8 cellular contexts compared by ENCODE assay signal in the genomic region with DNA sequence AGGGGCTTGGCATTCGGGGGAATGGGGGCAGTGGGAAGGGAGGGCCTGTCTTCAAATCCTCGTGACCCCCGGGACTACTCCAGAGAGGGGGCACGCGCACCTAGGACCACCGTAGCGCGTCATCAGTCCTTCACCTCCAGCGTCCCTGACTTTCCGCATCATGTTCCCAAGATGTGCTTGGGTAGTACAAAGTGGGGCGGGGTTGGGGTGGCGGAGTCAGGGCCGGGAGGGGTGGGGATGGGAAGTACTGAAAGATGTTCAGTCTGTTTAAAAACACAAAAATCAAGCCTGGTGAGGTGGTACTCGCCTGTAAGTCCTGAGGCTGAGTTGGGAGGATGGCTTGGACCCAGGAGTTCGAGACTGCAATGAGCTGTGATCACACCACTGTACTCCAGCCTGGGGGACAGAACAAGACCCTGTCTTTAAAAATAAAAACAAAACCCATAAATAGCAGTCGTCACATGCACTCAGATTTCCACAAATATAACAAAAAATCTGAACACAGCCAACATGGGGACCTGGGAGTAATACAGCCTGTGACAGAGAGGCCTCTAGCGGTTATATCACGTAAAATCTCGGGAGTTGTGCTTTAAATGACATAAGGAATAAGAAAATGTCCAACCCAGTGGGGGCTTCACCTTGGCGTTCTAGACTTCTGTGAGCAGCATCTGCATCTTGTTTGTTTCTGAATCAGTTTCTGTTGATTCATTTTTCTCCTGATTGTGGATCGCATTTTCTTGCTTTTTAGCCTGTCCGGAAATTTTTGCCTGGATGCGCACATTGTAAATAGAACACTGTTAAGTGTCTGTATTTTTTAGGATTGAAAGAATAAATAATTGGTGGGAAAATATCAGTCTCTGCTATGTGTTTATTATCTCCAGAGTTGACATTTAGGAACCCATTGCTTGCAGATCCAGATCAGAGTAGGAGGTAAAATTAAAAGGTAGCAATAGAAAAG. TPM values are rescaled to one million over a fixed set of nuclear protein-coding genes. Genes with fewer than 3 reads are reported as not detected.
DNase-seq lines count a peak whose midpoint lies in the region; ATAC-seq, FAIRE-seq and TF ChIP-seq lines count a peak whose summit lies in the region.

No MANE protein-coding gene starts in this region.

- H3K4me3 ChIP-seq in neuron (ENCODE audit: low read length): peak overlapping the region; percentile 69

- H3K27me3 Mint-ChIP-seq in Calu3 (ENCODE audit: unreplicated experiment): no peaks in the 10 kb centered on the region
- peaks cover 34% of the 10 kb centered on the region for H3K27me3 Mint-ChIP-seq in activated T-helper 2 cell treated with anti-CD3 and anti-CD28 coated beads, Interferon-gamma antibody, Interleukin-2, Interleukin-4, amounts not matched to agents 10 μg/mL and 5 μg/mL and 100 μg/mL, durations not matched to agents 14 hours and 24 hours and 36 hours (ENCODE audit: low read depth)

- no peaks in the 10 kb centered on the region for H3K36me3 ChIP-seq in neuron (ENCODE audit: insufficient read depth, low read length)

- peaks cover 21% of the 10 kb centered on the region for H3K4me1 ChIP-seq in neuron (ENCODE audit: insufficient read depth, low read length)

- DNase-seq in Calu3 (no peak), NCI-H774 (lab: John Stamatoyannopoulos, UW) (peak; percentile 68), frontal cortex (ENCODE audit: low spot score in 2 of 2) (peak; percentile 58 to 68)
- no peak for DNase-seq in activated T-helper 2 cell treated with anti-CD3 and anti-CD28 coated beads, Interferon-gamma antibody, Interleukin-2, Interleukin-4, amounts not matched to agents 10 μg/mL and 5 μg/mL and 100 μg/mL, durations not matched to agents 14 hours and 24 hours and 36 hours (ENCODE audit: low spot score)

- H3K4me3 Mint-ChIP-seq in Calu3 (ENCODE audit: low read depth, unreplicated experiment): peak overlapping the region; percentile 80
- H3K4me3 Mint-ChIP-seq in activated T-helper 2 cell treated with anti-CD3 and anti-CD28 coated beads, Interferon-gamma antibody, Interleukin-2, Interleukin-4, amounts not matched to agents 10 μg/mL and 5 μg/mL and 100 μg/mL, durations not matched to agents 14 hours and 24 hours and 36 hours (ENCODE audit: low read depth): peak overlapping the region; percentile 43

- no peak overlapping the region for H3K27ac Mint-ChIP-seq in Calu3 (ENCODE audit: unreplicated experiment)
- no peak overlapping the region for H3K27ac Mint-ChIP-seq in activated T-helper 2 cell treated with anti-CD3 and anti-CD28 coated beads, Interferon-gamma antibody, Interleukin-2, Interleukin-4, amounts not matched to agents 10 μg/mL and 5 μg/mL and 100 μg/mL, durations not matched to agents 14 hours and 24 hours and 36 hours

- no TSS peak for BruUV-seq in Calu3 (replicated peaks; lab: Mats Ljungman, UMichigan)

- no peaks in the 10 kb centered on the region for H3K9me3 Mint-ChIP-seq in Calu3 (ENCODE audit: low read depth, unreplicated experiment)
- H3K9me3 Mint-ChIP-seq in activated T-helper 2 cell treated with anti-CD3 and anti-CD28 coated beads, Interferon-gamma antibody, Interleukin-2, Interleukin-4, amounts not matched to agents 10 μg/mL and 5 μg/mL and 100 μg/mL, durations not matched to agents 14 hours and 24 hours and 36 hours: no peaks in the 10 kb centered on the region

- no peak for FAIRE-seq in frontal cortex (lab: Jason Lieb, UNC)

- H3K36me3 Mint-ChIP-seq in Calu3 (ENCODE audit: insufficient read depth, unreplicated experiment): peaks cover 30% of the 10 kb centered on the region
- H3K36me3 Mint-ChIP-seq in activated T-helper 2 cell treated with anti-CD3 and anti-CD28 coated beads, Interferon-gamma antibody, Interleukin-2, Interleukin-4, amounts not matched to agents 10 μg/mL and 5 μg/mL and 100 μg/mL, durations not matched to agents 14 hours and 24 hours and 36 hours (ENCODE audit: low read depth): no peaks in the 10 kb centered on the region

- CTCF ChIA-PET in Calu3 (lab: Charles Lee): interaction anchor here (0.9 to 1.4 kb wide), 3 partner anchors 17 to 273 kb away, joined by 3 to 6 read pairs (median 3); no protein-coding TSS in a partner anchor

- no peaks in the 10 kb centered on the region for H3K9me3 ChIP-seq in neuron (ENCODE audit: low read length)

- H2AFZ ChIP-seq in neuron (ENCODE audit: low read depth, low read length): peak overlapping the region; percentile 90

- no peaks in the 10 kb centered on the region for H3K27me3 ChIP-seq in neuron (ENCODE audit: insufficient read depth, low read length)

- peak; percentile 52 for TF ChIP-seq CTCF in Calu3 (IDR thresholded peaks at IDR 0.05; ENCODE audit: unreplicated experiment)

- H3K4me1 Mint-ChIP-seq in Calu3 (ENCODE audit: low read depth, unreplicated experiment): peaks cover 29% of the 10 kb centered on the region
- H3K4me1 Mint-ChIP-seq in activated T-helper 2 cell treated with anti-CD3 and anti-CD28 coated beads, Interferon-gamma antibody, Interleukin-2, Interleukin-4, amounts not matched to agents 10 μg/mL and 5 μg/mL and 100 μg/mL, durations not matched to agents 14 hours and 24 hours and 36 hours (ENCODE audit: low read depth): peaks cover 5% of the 10 kb centered on the region

- intact Hi-C loops in Calu3 (cut with micrococcal nuclease; ENCODE audit: unreplicated experiment): loop anchor here (5.0 to 10.0 kb wide), 2 partner anchors 33 to 60 kb away; a partner anchor contains a TSS
- intact Hi-C loops in activated T-helper 2 cell treated with anti-CD3 and anti-CD28 coated beads, Interferon-gamma antibody, Interleukin-2, Interleukin-4, amounts not matched to agents 10 μg/mL and 5 μg/mL and 100 μg/mL, durations not matched to agents 14 hours and 24 hours and 36 hours (cut with micrococcal nuclease): loop anchor here (1.0 to 10.0 kb wide), 5 partner anchors 25 to 300 kb away; a partner anchor contains a TSS

- ATAC-seq in HG02943 (IDR thresholded peaks at IDR 0.05; ENCODE audit: low read depth, unreplicated experiment) (peak; percentile 10), GM19463 (IDR thresholded peaks at IDR 0.05; ENCODE audit: unreplicated experiment) (no peak), GM18870 (IDR thresholded peaks at IDR 0.05; ENCODE audit: unreplicated experiment) (no peak)

RNA-seq across cellular contexts. Expression of a gene that starts 0.7 kb away (rescaled TPM):
- 27.4 and 31.1 TPM in 2 replicates for total RNA-seq in Calu3 (2022)
- 3.6 and 4.3 TPM in 2 replicates for total RNA-seq in activated T-helper 2 cell treated with anti-CD3 and anti-CD28 coated beads, Interferon-gamma antibody, Interleukin-2, Interleukin-4, amounts not matched to agents 10 μg/mL and 5 μg/mL and 100 μg/mL, durations not matched to agents 14 hours and 24 hours and 36 hours
- 30.6 TPM for total RNA-seq in frontal cortex

RNA-seq across cellular contexts. Expression of a gene that starts 33.1 kb away (rescaled TPM):
- total RNA-seq in Calu3 (2022) (0.22 TPM in 1 of 2 replicates, not detected in the other), frontal cortex (not detected)
- not detected in 2 replicates for total RNA-seq in activated T-helper 2 cell treated with anti-CD3 and anti-CD28 coated beads, Interferon-gamma antibody, Interleukin-2, Interleukin-4, amounts not matched to agents 10 μg/mL and 5 μg/mL and 100 μg/mL, durations not matched to agents 14 hours and 24 hours and 36 hours

RNA-seq across cellular contexts. Expression of a gene that starts 58.1 kb away (rescaled TPM):
- total RNA-seq in Calu3 (2022): 0.54 TPM in 1 of 2 replicates, not detected in the other
- total RNA-seq in activated T-helper 2 cell treated with anti-CD3 and anti-CD28 coated beads, Interferon-gamma antibody, Interleukin-2, Interleukin-4, amounts not matched to agents 10 μg/mL and 5 μg/mL and 100 μg/mL, durations not matched to agents 14 hours and 24 hours and 36 hours: not detected in 2 replicates
- total RNA-seq in frontal cortex: not detected

Comparison
In these comparisons a context has a peak if more than half of its experiments do, and no peak if none do; other contexts are left out.
1. DNase-seq: peak in NCI-H774 (single experiment) and frontal cortex (2 of 2); none in Calu3 (single experiment) and activated T-helper 2 cell treated with anti-CD3 and anti-CD28 coated beads, Interferon-gamma antibody, Interleukin-2, Interleukin-4, amounts not matched to agents 10 μg/mL and 5 μg/mL and 100 μg/mL, durations not matched to agents 14 hours and 24 hours and 36 hours (single experiment).